In the genomic region with DNA sequence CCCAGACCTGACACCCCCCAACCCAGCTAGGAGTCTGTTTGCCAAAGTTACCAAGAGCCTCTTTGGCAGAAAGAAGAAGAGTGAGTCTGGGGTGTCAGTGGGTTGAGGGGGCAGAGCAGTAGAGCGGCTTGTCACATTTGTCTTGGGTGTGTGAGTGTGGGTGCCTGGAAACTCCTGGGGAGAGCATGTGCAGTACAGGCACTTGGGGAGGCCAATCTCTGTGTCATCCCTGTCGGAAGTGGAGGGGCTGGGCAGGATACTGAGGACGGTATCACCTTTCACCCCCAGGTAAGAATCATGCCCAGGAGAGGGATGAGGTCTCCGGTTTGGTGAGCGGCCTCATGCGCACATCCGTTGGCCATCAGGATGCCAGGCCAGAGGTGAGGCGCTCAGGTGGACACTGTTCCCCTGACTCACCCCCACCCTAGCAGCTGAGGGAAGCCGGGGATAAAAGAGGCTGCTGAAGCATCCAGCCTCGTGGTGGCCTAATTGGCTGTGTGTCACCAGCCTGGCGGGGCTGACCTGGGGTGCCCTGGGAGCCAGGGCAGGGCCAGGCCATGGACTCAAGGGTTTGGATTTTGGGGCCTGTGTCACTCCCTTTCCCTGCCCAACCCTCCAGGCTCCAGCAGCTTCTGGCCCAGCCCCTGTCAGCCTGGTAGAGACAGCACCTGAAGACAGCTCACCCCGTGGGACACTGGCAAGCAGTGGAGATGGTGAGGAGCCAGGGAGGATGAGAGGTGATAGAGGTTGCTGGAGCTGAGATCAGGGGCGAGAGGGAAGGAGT, we compare ENCODE assay signal across 7 cellular contexts. TPM values are rescaled to one million over a fixed set of nuclear protein-coding genes. Genes with fewer than 3 reads are reported as not detected.
DNase-seq lines count a peak whose midpoint lies in the region; ATAC-seq lines count a peak whose summit lies in the region.
"Had no signal": no experiment of that assay in that cellular context is flagged by ENCODE, and none has a peak within 500 bp of the region (broad histone marks: within the 10 kb centered on the region; RNA-seq: fewer than 3 reads in every experiment).

No MANE protein-coding gene starts in this region.

- DNase-seq in activated CD4-positive, alpha-beta T cell treated with anti-CD3 and anti-CD28 coated beads for 36 hours = peak; percentile 27
- DNase-seq in activated CD4-positive, alpha-beta T cell treated with anti-CD3 and anti-CD28 coated beads for 1 hour = no peak
- DNase-seq in epithelial cell of prostate (ENCODE audit: low read depth, low spot score) (no peak), AML-193 (lab: John Stamatoyannopoulos, UW) (no peak)
- no peak for DNase-seq in stimulated activated naive B cell treated with anti-CD40 and anti-IgM and Interleukin-4, amounts not matched to agents 10 μg/mL and 1 μg/mL and 100 μg/mL, for 72 hours

- H3K9me3 Mint-ChIP-seq in activated CD4-positive, alpha-beta T cell treated with anti-CD3 and anti-CD28 coated beads for 36 hours (ENCODE audit: low read depth) = no peaks in the 10 kb centered on the region
- no peaks in the 10 kb centered on the region for H3K9me3 Mint-ChIP-seq in stimulated activated naive B cell treated with anti-CD40 and anti-IgM and Interleukin-4, amounts not matched to agents 10 μg/mL and 1 μg/mL and 100 μg/mL, for 72 hours

- peaks cover 63% of the 10 kb centered on the region for H3K36me3 Mint-ChIP-seq in activated CD4-positive, alpha-beta T cell treated with anti-CD3 and anti-CD28 coated beads for 36 hours (ENCODE audit: low read depth)
- H3K36me3 Mint-ChIP-seq in stimulated activated naive B cell treated with anti-CD40 and anti-IgM and Interleukin-4, amounts not matched to agents 10 μg/mL and 1 μg/mL and 100 μg/mL, for 72 hours = peaks cover 40 to 60% of the 10 kb centered on the region in 2 donors

- no peak for ATAC-seq in activated CD4-positive, alpha-beta T cell treated with anti-CD3 and anti-CD28 coated beads for 36 hours
- ATAC-seq in stimulated activated naive B cell treated with anti-CD40 and anti-IgM and Interleukin-4, amounts not matched to agents 10 μg/mL and 1 μg/mL and 100 μg/mL, for 72 hours (replicated peaks) = no peak
- ATAC-seq in GM21526 (IDR thresholded peaks at IDR 0.05; ENCODE audit: low FRiP score, unreplicated experiment) = no peak

- H3K27ac ChIP-seq in epithelial cell of prostate = peak overlapping the region; percentile 97

- intact Hi-C loops in activated CD4-positive, alpha-beta T cell treated with anti-CD3 and anti-CD28 coated beads for 36 hours (cut with DNase I, micrococcal nuclease) = loop anchor here (10.0 kb wide), 2 partner anchors 501 to 691 kb away; a partner anchor contains a TSS

- peak overlapping the region; percentile 88 for H3K27ac Mint-ChIP-seq in activated CD4-positive, alpha-beta T cell treated with anti-CD3 and anti-CD28 coated beads for 36 hours
- H3K27ac Mint-ChIP-seq in stimulated activated naive B cell treated with anti-CD40 and anti-IgM and Interleukin-4, amounts not matched to agents 10 μg/mL and 1 μg/mL and 100 μg/mL, for 72 hours = peak overlapping the region; percentile 59

- peaks cover 69% of the 10 kb centered on the region for H3K4me1 Mint-ChIP-seq in activated CD4-positive, alpha-beta T cell treated with anti-CD3 and anti-CD28 coated beads for 36 hours
- H3K4me1 Mint-ChIP-seq in stimulated activated naive B cell treated with anti-CD40 and anti-IgM and Interleukin-4, amounts not matched to agents 10 μg/mL and 1 μg/mL and 100 μg/mL, for 72 hours = peaks cover 55 to 82% of the 10 kb centered on the region in 2 donors

- CTCF ChIA-PET in activated CD4-positive, alpha-beta T cell treated with anti-CD3 and anti-CD28 coated beads for 36 hours (lab: Charles Lee) = no interaction called here

- peak overlapping the region; percentile 87 for H3K4me3 Mint-ChIP-seq in activated CD4-positive, alpha-beta T cell treated with anti-CD3 and anti-CD28 coated beads for 36 hours
- H3K4me3 Mint-ChIP-seq in stimulated activated naive B cell treated with anti-CD40 and anti-IgM and Interleukin-4, amounts not matched to agents 10 μg/mL and 1 μg/mL and 100 μg/mL, for 72 hours = peak overlapping the region; percentile 55 to 87

- no peaks in the 10 kb centered on the region for H3K27me3 Mint-ChIP-seq in activated CD4-positive, alpha-beta T cell treated with anti-CD3 and anti-CD28 coated beads for 36 hours
- no peaks in the 10 kb centered on the region for H3K27me3 Mint-ChIP-seq in stimulated activated naive B cell treated with anti-CD40 and anti-IgM and Interleukin-4, amounts not matched to agents 10 μg/mL and 1 μg/mL and 100 μg/mL, for 72 hours

- POLR2A ChIA-PET in activated CD4-positive, alpha-beta T cell treated with anti-CD3 and anti-CD28 coated beads for 36 hours (lab: Charles Lee) = interaction anchor here (1.4 to 8.5 kb wide), 2 partner anchors 16 to 82 kb away, joined by 4 to 337 read pairs; no protein-coding TSS in a partner anchor

RNA-seq across cellular contexts. Expression of a gene that starts 3.3 kb away (rescaled TPM):
- total RNA-seq in activated CD4-positive, alpha-beta T cell treated with anti-CD3 and anti-CD28 coated beads for 36 hours = 10 to 100 TPM; 52.1 to 52.7 TPM

RNA-seq across cellular contexts. Expression of a gene that starts 3.6 kb away (rescaled TPM):
- total RNA-seq in activated CD4-positive, alpha-beta T cell treated with anti-CD3 and anti-CD28 coated beads for 36 hours = under 1 TPM in 1 of 2 experiments, not detected in 1; 0.32 TPM
- total RNA-seq: OCI-LY7 had no signal

RNA-seq across cellular contexts. Expression of a gene that starts 4.8 kb away (rescaled TPM):
- 10 to 100 TPM; 16.7 to 17.2 TPM for total RNA-seq in activated CD4-positive, alpha-beta T cell treated with anti-CD3 and anti-CD28 coated beads for 36 hours

RNA-seq across cellular contexts. Expression of a gene that starts 15.5 kb away (rescaled TPM):
- total RNA-seq in activated CD4-positive, alpha-beta T cell treated with anti-CD3 and anti-CD28 coated beads for 36 hours = under 1 TPM; 0.69 to 0.71 TPM

RNA-seq across cellular contexts. Expression of a gene that starts 28.2 kb away (rescaled TPM):
- total RNA-seq in activated CD4-positive, alpha-beta T cell treated with anti-CD3 and anti-CD28 coated beads for 36 hours = 1,000 to 10,000 TPM; 3,005 to 3,275 TPM
